8 cellular contexts compared by ENCODE assay signal in the genomic region with DNA sequence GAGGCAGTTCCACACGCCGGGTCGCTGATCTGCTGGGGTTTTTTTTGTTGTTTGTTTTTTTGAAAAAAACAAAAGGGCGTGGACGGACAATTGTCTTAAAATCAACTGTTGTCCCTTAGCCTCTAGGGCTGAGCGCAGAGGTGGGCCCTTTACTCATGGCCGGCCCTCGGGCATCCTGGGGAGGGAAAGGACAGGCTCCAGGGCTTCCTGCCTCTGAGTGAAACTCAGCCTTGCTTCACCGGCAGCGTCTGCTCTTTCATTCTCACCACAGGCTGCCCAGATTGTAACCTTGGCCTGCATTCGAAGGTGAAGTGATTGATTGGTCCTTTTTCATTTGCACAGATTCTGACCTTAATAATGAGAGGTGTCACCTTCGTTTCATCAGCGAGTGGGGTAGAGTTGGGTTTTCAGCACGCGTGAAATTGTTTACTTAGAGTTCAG. TPM values are rescaled to one million over a fixed set of nuclear protein-coding genes. Genes with fewer than 3 reads are reported as not detected.
DNase-seq lines count a peak whose midpoint lies in the region; ATAC-seq and TF ChIP-seq lines count a peak whose summit lies in the region.

No MANE protein-coding gene starts in this region.

- intact Hi-C loops in OCI-LY7 (cut with micrococcal nuclease; ENCODE audit: unreplicated experiment) (loop anchor here (2.0 to 5.0 kb wide), 4 partner anchors 192 to 562 kb away; no protein-coding TSS in a partner anchor), left ventricle myocardium superior (cut with micrococcal nuclease) (no loop called here)

- H3K9me3 ChIP-seq in OCI-LY7 (ENCODE audit: low read length): no peaks in the 10 kb centered on the region

- BruUV-seq in OCI-LY7 (replicated peaks; lab: Mats Ljungman, UMichigan): no TSS peak

- peak overlapping the region; percentile 97 for H3K27ac Mint-ChIP-seq in activated naive CD8-positive, alpha-beta T cell

- no peak for TF ChIP-seq CTCF in OCI-LY7 (conservative IDR thresholded peaks at IDR 0.05; ENCODE audit: low read length)

- no peaks in the 10 kb centered on the region for H3K9me2 ChIP-seq in OCI-LY7 (ENCODE audit: insufficient read depth, low read length)

- POLR2A ChIA-PET in OCI-LY7 (lab: Charles Lee): interaction anchor here (0.8 to 1.0 kb wide), 3 partner anchors 206 to 447 kb away, joined by 3 read pairs; no protein-coding TSS in a partner anchor

- no peaks in the 10 kb centered on the region for H3K9me3 Mint-ChIP-seq in activated naive CD8-positive, alpha-beta T cell (ENCODE audit: low read depth)

- H3K79me2 ChIP-seq in OCI-LY7 (ENCODE audit: insufficient read depth, low read depth, low read length): peaks cover 49% of the 10 kb centered on the region

- peak overlapping the region; percentile 95 for H3K4me3 Mint-ChIP-seq in activated naive CD8-positive, alpha-beta T cell

- DNase-seq in COLO829 (ENCODE audit: low spot score) (peak; percentile 62), OCI-LY7 (ENCODE audit: low spot score) (peak; percentile 74), left ventricle myocardium superior (peak; percentile 53), putamen (ENCODE audit: low spot score) (peak; percentile 23), inferior parietal cortex (ENCODE audit: extremely low spot score) (no peak)

- H3K27ac ChIP-seq in OCI-LY7 (ENCODE audit: low read depth, low read length, poor library complexity, severe bottlenecking): peak overlapping the region; percentile 70

- no peaks in the 10 kb centered on the region for H3K27me3 Mint-ChIP-seq in activated naive CD8-positive, alpha-beta T cell

- peaks cover 33% of the 10 kb centered on the region for H3K4me1 Mint-ChIP-seq in activated naive CD8-positive, alpha-beta T cell (ENCODE audit: low read depth)

- ATAC-seq in GM19035 (IDR thresholded peaks at IDR 0.05; ENCODE audit: unreplicated experiment): peak; percentile 23
- ATAC-seq in HG03175 (IDR thresholded peaks at IDR 0.05; ENCODE audit: unreplicated experiment): peak; percentile 37
- ATAC-seq in left ventricle myocardium superior: peak; percentile 18

- peaks cover 6% of the 10 kb centered on the region; the same call in 1 of the 2 replicates for H4K20me1 ChIP-seq in OCI-LY7 (ENCODE audit: insufficient read depth, low read length)

- peaks cover 31% of the 10 kb centered on the region for H3K4me1 ChIP-seq in OCI-LY7 (ENCODE audit: insufficient read depth, low read length, poor library complexity, severe bottlenecking)

- H2AFZ ChIP-seq in OCI-LY7 (ENCODE audit: low read length): peak overlapping the region; percentile 89

- H3K36me3 ChIP-seq in OCI-LY7 (ENCODE audit: insufficient read depth, low read length): peaks cover 21% of the 10 kb centered on the region

- peak overlapping the region; percentile 93 for H3K4me2 ChIP-seq in OCI-LY7 (ENCODE audit: low read length)

- CTCF ChIA-PET in OCI-LY7 (lab: Charles Lee; ENCODE audit: unreplicated experiment): no interaction called here

- H3K4me3 ChIP-seq in OCI-LY7 (ENCODE audit: low read depth, low read length, poor library complexity, severe bottlenecking): peak overlapping the region; percentile 72

- peaks cover 1% of the 10 kb centered on the region for H3K36me3 Mint-ChIP-seq in activated naive CD8-positive, alpha-beta T cell

RNA-seq across cellular contexts. Expression of gene SMIM13, which starts 0.8 kb away (rescaled TPM):
- total RNA-seq in OCI-LY7 (2014; rRNA removed; shearing (Covaris generic)): 13.9 and 16.4 TPM in 2 replicates
- total RNA-seq in OCI-LY7 (2022) (19.0 and 19.5 TPM in 2 replicates), left ventricle myocardium superior (13.1 TPM)

RNA-seq across cellular contexts. Expression of gene ERVFRD-1, which starts 17.1 kb away (rescaled TPM):
- total RNA-seq in OCI-LY7 (2014; rRNA removed; shearing (Covaris generic)): not detected in 2 replicates
- total RNA-seq in OCI-LY7 (2022) (not detected in 2 replicates), left ventricle myocardium superior (0.12 TPM)

RNA-seq across cellular contexts. Expression of gene ELOVL2, which starts 50.3 kb away (rescaled TPM):
- not detected in 2 replicates for total RNA-seq in OCI-LY7 (2014; rRNA removed; shearing (Covaris generic))
- total RNA-seq in OCI-LY7 (2022): not detected in 2 replicates
- 1.3 TPM for total RNA-seq in left ventricle myocardium superior
